Comparison of ENCODE assay signal across 30 cellular contexts in the genomic region with DNA sequence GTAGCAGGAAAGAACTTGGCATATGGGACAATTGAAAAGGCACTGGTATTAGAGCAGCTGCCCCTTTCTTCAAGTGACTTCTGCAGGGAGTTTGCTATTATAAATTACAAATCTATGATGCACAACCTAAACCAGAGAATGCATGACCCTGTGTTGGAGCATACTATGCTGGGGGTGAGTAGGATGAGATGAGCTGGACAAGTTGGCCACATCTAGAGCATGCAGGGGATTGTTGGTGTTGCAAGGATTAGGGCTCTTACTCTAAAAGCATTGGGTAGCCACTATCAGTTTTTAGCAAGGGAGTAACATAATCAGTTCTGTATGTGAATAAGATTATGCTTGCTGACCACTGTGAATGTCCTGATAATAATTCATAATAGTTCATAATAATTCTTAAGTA.
"Had no signal": no experiment of that assay in that cellular context is flagged by ENCODE, and none has a peak within 500 bp of the region (broad histone marks: within the 10 kb centered on the region; RNA-seq: fewer than 3 reads in every experiment).

No MANE protein-coding gene starts in this region.

- DNase-seq: activated B cell treated with CpG ODN at 0.5 μM for 24 hours; activated CD4-positive, alpha-beta T cell treated with anti-CD3 and anti-CD28 coated beads, Interleukin-2, amount 50 U/mL, for 1 hour; activated CD8-positive, alpha-beta memory T cell treated with anti-CD3 and anti-CD28 coated beads, Interleukin-2, amount 10 ng/mL, durations not matched to agents 7 days and 5 days; activated CD8-positive, alpha-beta T cell treated with anti-CD3 and anti-CD28 coated beads for 36 hours; activated effector memory CD4-positive, alpha-beta T cell treated with Interleukin-2 at 50 U/mL for 16 hours; activated naive CD4-positive, alpha-beta T cell treated with Interleukin-2 at 50 U/mL for 16 hours; activated T-cell treated with anti-CD3 and anti-CD28 coated beads, Interleukin-2, amount 50 U/mL, for 72 hours; aorta; colonic mucosa; effector CD8-positive, alpha-beta T cell; esophagus squamous epithelium; head of caudate nucleus; hypothalamus; immature natural killer cell; lower lobe of right lung; mesendoderm; natural killer cell; posterior cingulate gyrus; right cardiac atrium; stimulated activated CD4-positive, alpha-beta T cell treated with anti-CD3 and anti-CD28 coated beads, Interleukin-12 subunit alpha, Interleukin-12 subunit beta, amount 100 ng/mL, for 4 hours; stimulated activated CD4-positive, alpha-beta T cell treated with anti-CD3 and anti-CD28 coated beads, Interleukin-4, amount 100 ng/mL, for 1 hour; stimulated activated naive CD8-positive, alpha-beta T cell treated with anti-CD3 and anti-CD28 coated beads, Interleukin-15, Interleukin-2, amounts not matched to agents 100 U/mL and 50 U/mL, for 24 hours; T-helper 2 cell; testis; transverse colon had no signal

- H3K36me3 ChIP-seq: colonic mucosa, esophagus squamous epithelium, lower lobe of right lung, neural progenitor cell, transverse colon had no signal

- H3K4me3 ChIP-seq: body of pancreas, colonic mucosa, esophagus squamous epithelium, lower lobe of right lung, neural progenitor cell, skin epidermis, testis, transverse colon had no signal

- H3K27me3 ChIP-seq: body of pancreas, colonic mucosa, esophagus squamous epithelium, neural progenitor cell, testis, transverse colon had no signal

- H3K27me3 Mint-ChIP-seq: activated B cell treated with CpG ODN at 0.5 μM for 24 hours; activated CD8-positive, alpha-beta memory T cell treated with anti-CD3 and anti-CD28 coated beads, Interleukin-2, amount 10 ng/mL, durations not matched to agents 7 days and 5 days; activated CD8-positive, alpha-beta T cell treated with anti-CD3 and anti-CD28 coated beads for 36 hours; activated naive CD8-positive, alpha-beta T cell had no signal

- H3K9me3 ChIP-seq: body of pancreas, colonic mucosa, esophagus squamous epithelium, lower lobe of right lung, testis had no signal

- H3K4me1 Mint-ChIP-seq: activated B cell treated with CpG ODN at 0.5 μM for 24 hours, immature natural killer cell, natural killer cell, neural progenitor cell had no signal

- H3K36me3 Mint-ChIP-seq: immature natural killer cell, natural killer cell had no signal

- H3K27ac ChIP-seq: colonic mucosa, epithelial cell of prostate, esophagus squamous epithelium, lower lobe of right lung, neural progenitor cell, skin epidermis, testis, transverse colon had no signal

- ATAC-seq: activated CD8-positive, alpha-beta memory T cell treated with anti-CD3 and anti-CD28 coated beads, Interleukin-2, amount 10 ng/mL, durations not matched to agents 7 days and 5 days; activated CD8-positive, alpha-beta T cell treated with anti-CD3 and anti-CD28 coated beads for 36 hours; activated T-cell treated with anti-CD3 and anti-CD28 coated beads, Interleukin-2, amount 50 U/mL, for 72 hours; natural killer cell; stimulated activated naive CD8-positive, alpha-beta T cell treated with anti-CD3 and anti-CD28 coated beads, Interleukin-15, Interleukin-2, amounts not matched to agents 100 U/mL and 50 U/mL, for 24 hours had no signal

- H3K4me3 Mint-ChIP-seq: activated B cell treated with CpG ODN at 0.5 μM for 24 hours; activated CD8-positive, alpha-beta memory T cell treated with anti-CD3 and anti-CD28 coated beads, Interleukin-2, amount 10 ng/mL, durations not matched to agents 7 days and 5 days; activated CD8-positive, alpha-beta T cell treated with anti-CD3 and anti-CD28 coated beads for 36 hours; activated naive CD8-positive, alpha-beta T cell; activated T-cell treated with anti-CD3 and anti-CD28 coated beads, Interleukin-2, amount 50 U/mL, for 72 hours; immature natural killer cell; natural killer cell; neural progenitor cell had no signal

- H3K4me1 ChIP-seq: colonic mucosa, neural progenitor cell, testis had no signal

- H3K27ac Mint-ChIP-seq: activated B cell treated with CpG ODN at 0.5 μM for 24 hours; activated CD8-positive, alpha-beta memory T cell treated with anti-CD3 and anti-CD28 coated beads, Interleukin-2, amount 10 ng/mL, durations not matched to agents 7 days and 5 days; activated CD8-positive, alpha-beta T cell treated with anti-CD3 and anti-CD28 coated beads for 36 hours; activated naive CD8-positive, alpha-beta T cell; activated T-cell treated with anti-CD3 and anti-CD28 coated beads, Interleukin-2, amount 50 U/mL, for 72 hours; immature natural killer cell; natural killer cell; neural progenitor cell had no signal
